Comparison of ENCODE assay signal across 28 cellular contexts in the genomic region with DNA sequence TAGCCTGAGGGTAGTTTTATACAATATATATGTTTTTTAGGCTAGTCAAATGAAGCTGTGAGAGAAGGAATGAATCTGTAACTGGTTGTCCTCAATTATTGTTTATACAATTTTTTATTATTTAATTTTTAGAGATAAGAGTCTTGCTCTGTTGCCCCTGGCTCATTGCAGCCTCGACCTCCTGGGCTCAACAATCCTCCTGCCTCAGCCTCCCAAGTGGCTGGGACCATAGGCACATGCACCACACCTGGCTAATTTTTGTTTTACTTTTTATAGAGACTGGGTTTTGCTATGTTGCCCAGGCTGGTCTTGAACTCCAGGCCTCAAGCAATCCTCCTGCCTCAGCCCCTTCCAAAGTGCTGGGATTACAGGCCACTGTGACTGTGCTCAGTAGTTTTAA. TPM values are rescaled to one million over a fixed set of nuclear protein-coding genes. Genes with fewer than 3 reads are reported as not detected.
"Had no signal": no experiment of that assay in that cellular context is flagged by ENCODE, and none has a peak within 500 bp of the region (broad histone marks: within the 10 kb centered on the region; RNA-seq: fewer than 3 reads in every experiment).

No MANE protein-coding gene starts in this region.

- H3K27ac ChIP-seq: ascending aorta, body of pancreas, SK-N-MC had no signal

- H3K27me3 ChIP-seq: ascending aorta, body of pancreas had no signal

- H3K9me3 ChIP-seq: ascending aorta, body of pancreas had no signal

- DNase-seq: activated CD4-positive, alpha-beta memory T cell treated with anti-CD3 and anti-CD28 coated beads, Interleukin-2, amount 10 ng/mL, durations not matched to agents 7 days and 5 days; activated CD4-positive, alpha-beta T cell treated with anti-CD3 and anti-CD28 coated beads for 36 hours; activated CD4-positive, alpha-beta T cell treated with anti-CD3 and anti-CD28 coated beads, Interleukin-2, amount 50 U/mL, for 1 hour; activated CD8-positive, alpha-beta memory T cell treated with anti-CD3 and anti-CD28 coated beads, Interleukin-2, amount 50 U/mL, for 48 hours; activated effector memory CD4-positive, alpha-beta T cell treated with anti-CD3 and anti-CD28 coated beads, Interleukin-2, amount 50 U/mL, for 16 hours; activated naive CD8-positive, alpha-beta T cell treated with anti-CD3 and anti-CD28 coated beads, Interleukin-2, amount 50 U/mL, for 24 hours; activated T-cell treated with anti-CD3 and anti-CD28 coated beads, Interleukin-2, amount 50 U/mL, for 1 hour; amniotic stem cell; body of pancreas; Kasumi-1; NCI-H1048; NCI-H146; NCI-H1930; NCI-H2171 treated with DMSO at 0.1 percent for 48 hours; NCI-H345; NCI-H510A; NCI-H526 treated with DMSO at 0.1 percent for 48 hours; NCI-H82; T-cell; T-helper 2 cell; T1000 had no signal

- H3K27ac Mint-ChIP-seq: activated CD4-positive, alpha-beta memory T cell treated with anti-CD3 and anti-CD28 coated beads, Interleukin-2, amount 10 ng/mL, durations not matched to agents 7 days and 5 days; activated CD4-positive, alpha-beta T cell treated with anti-CD3 and anti-CD28 coated beads for 36 hours; activated naive CD8-positive, alpha-beta T cell treated with anti-CD3 and anti-CD28 coated beads, Interleukin-2, amount 50 U/mL, for 24 hours; T-cell had no signal

- H3K9me3 Mint-ChIP-seq: activated CD4-positive, alpha-beta memory T cell treated with anti-CD3 and anti-CD28 coated beads, Interleukin-2, amount 10 ng/mL, durations not matched to agents 7 days and 5 days; activated naive CD4-positive, alpha-beta T cell treated with anti-CD3 and anti-CD28 coated beads, Interleukin-2, amount 50 U/mL, for 24 hours; activated naive CD8-positive, alpha-beta T cell treated with anti-CD3 and anti-CD28 coated beads, Interleukin-2, amount 50 U/mL, for 24 hours; central memory CD8-positive, alpha-beta T cell; T-cell had no signal

- H3K4me3 ChIP-seq: ascending aorta, body of pancreas, SK-N-MC had no signal

- ATAC-seq: activated CD4-positive, alpha-beta T cell treated with anti-CD3 and anti-CD28 coated beads for 36 hours; activated naive CD8-positive, alpha-beta T cell treated with anti-CD3 and anti-CD28 coated beads, Interleukin-2, amount 50 U/mL, for 24 hours; body of pancreas; Right ventricle myocardium inferior; T-cell had no signal

- H3K4me3 Mint-ChIP-seq: activated CD4-positive, alpha-beta memory T cell treated with anti-CD3 and anti-CD28 coated beads, Interleukin-2, amount 10 ng/mL, durations not matched to agents 7 days and 5 days; activated CD4-positive, alpha-beta T cell treated with anti-CD3 and anti-CD28 coated beads for 36 hours; activated naive CD4-positive, alpha-beta T cell treated with anti-CD3 and anti-CD28 coated beads, Interleukin-2, amount 50 U/mL, for 24 hours; activated naive CD8-positive, alpha-beta T cell treated with anti-CD3 and anti-CD28 coated beads, Interleukin-2, amount 50 U/mL, for 24 hours; central memory CD8-positive, alpha-beta T cell; T-cell had no signal

- H3K27me3 Mint-ChIP-seq: activated CD4-positive, alpha-beta memory T cell treated with anti-CD3 and anti-CD28 coated beads, Interleukin-2, amount 10 ng/mL, durations not matched to agents 7 days and 5 days; activated CD4-positive, alpha-beta T cell treated with anti-CD3 and anti-CD28 coated beads for 36 hours; activated naive CD4-positive, alpha-beta T cell treated with anti-CD3 and anti-CD28 coated beads, Interleukin-2, amount 50 U/mL, for 24 hours; activated naive CD8-positive, alpha-beta T cell treated with anti-CD3 and anti-CD28 coated beads, Interleukin-2, amount 50 U/mL, for 24 hours; central memory CD8-positive, alpha-beta T cell; T-cell had no signal

- FAIRE-seq: TTC549 had no signal

RNA-seq across cellular contexts. Expression of a gene that starts 4.1 kb away (rescaled TPM):
- total RNA-seq: RPMI7951 had no signal
